ENCODE assay signal across 26 cellular contexts in the genomic region with DNA sequence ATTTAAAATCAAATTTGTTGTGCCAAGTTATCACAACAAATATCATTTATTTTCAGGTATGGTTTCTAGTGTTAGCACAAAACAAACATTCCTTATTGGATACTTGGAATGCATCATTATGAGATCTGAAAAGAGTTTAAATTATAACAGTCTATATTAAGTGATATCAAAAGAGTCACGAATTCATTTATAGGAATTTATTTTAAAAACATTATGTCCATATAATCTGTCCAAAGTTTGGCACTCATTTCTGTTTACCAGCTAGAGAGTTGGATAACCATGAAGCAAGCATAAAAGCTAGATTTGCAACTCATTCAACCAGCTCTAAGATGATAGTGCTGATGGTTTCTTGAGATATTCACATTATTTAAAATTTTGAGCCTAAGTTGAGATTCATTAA.
"Had no signal": no experiment of that assay in that cellular context is flagged by ENCODE, and none has a peak within 500 bp of the region (broad histone marks: within the 10 kb centered on the region; RNA-seq: fewer than 3 reads in every experiment).

No MANE protein-coding gene starts in this region.

- DNase-seq: colonic mucosa; cortex of kidney; dermis blood vessel endothelial cell; dorsolateral prefrontal cortex; effector CD4-positive, alpha-beta T cell; effector CD8-positive, alpha-beta T cell; effector memory CD4-positive, alpha-beta T cell; effector memory CD8-positive, alpha-beta T cell; endodermal cell; erythroblast; esophagus squamous epithelium; foreskin fibroblast; foreskin keratinocyte; foreskin melanocyte; gastrocnemius medialis; glutamatergic neuron; head of caudate nucleus; heart left ventricle; heart right ventricle had no signal

- H3K9me3 ChIP-seq: colonic mucosa, esophagus squamous epithelium, gastrocnemius medialis, gastroesophageal sphincter had no signal

- H3K4me3 ChIP-seq: colonic mucosa, coronary artery, dorsolateral prefrontal cortex, esophagus muscularis mucosa, esophagus squamous epithelium, gastrocnemius medialis, gastroesophageal sphincter, heart left ventricle, heart right ventricle had no signal

- H3K27ac ChIP-seq: colonic mucosa, coronary artery, dorsolateral prefrontal cortex, epithelial cell of prostate, esophagus muscularis mucosa, esophagus squamous epithelium, foreskin keratinocyte, gastrocnemius medialis, gastroesophageal sphincter, heart left ventricle, heart right ventricle had no signal

- ATAC-seq: effector memory CD8-positive, alpha-beta T cell; esophagus mucosa; foreskin keratinocyte; gastrocnemius medialis; gastroesophageal sphincter; heart left ventricle; heart right ventricle had no signal

- H3K36me3 ChIP-seq: colonic mucosa, esophagus muscularis mucosa, esophagus squamous epithelium, gastrocnemius medialis, gastroesophageal sphincter, heart left ventricle, heart right ventricle had no signal

- H3K4me1 ChIP-seq: colonic mucosa, esophagus muscularis mucosa, esophagus squamous epithelium, foreskin keratinocyte, gastrocnemius medialis, gastroesophageal sphincter, heart left ventricle, heart right ventricle had no signal

- FAIRE-seq: colon, endothelial cell of umbilical vein had no signal

- H3K27me3 ChIP-seq: colonic mucosa, esophagus muscularis mucosa, esophagus squamous epithelium, foreskin keratinocyte, gastrocnemius medialis, gastroesophageal sphincter, heart left ventricle, heart right ventricle had no signal
